Comparison of ENCODE assay signal across 1 cellular context in the genomic region with DNA sequence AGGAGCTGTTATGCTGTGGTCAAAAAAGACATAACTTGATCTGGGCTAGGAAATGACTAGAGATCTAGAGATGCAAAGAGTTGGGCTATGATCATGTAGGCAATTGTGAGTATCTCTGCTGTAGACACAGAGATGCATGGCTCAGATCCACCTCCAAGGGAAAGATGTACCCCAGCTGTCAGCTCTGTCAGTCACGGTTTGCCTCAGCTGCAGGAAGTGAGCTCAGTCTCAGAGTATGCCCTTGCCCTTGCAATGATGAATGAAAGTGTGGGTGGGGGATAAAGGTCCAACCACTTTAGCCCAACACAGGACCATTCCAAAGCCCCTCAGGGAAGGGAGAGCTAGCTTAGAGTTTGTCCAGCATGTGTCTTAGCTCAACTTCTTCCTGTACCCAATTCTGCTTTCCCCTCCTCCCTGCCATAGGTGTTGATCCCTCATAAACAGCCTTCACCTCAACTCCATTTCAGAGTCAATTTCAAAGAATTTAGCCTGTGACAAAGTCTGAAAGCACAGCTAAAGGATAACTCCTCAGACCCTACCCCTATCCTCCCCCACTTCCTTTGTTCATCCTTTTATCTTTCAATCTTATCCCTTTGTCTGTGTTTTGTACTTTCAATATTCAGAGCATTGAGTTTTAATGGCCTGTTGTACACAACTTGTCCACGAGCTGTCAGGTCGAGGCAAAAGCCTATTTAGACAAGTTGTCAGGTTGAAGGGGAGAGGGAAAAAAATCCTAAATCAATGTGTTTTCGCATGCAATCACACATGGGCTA.
TF ChIP-seq lines count a peak whose summit lies in the region.

No MANE protein-coding gene starts in this region.

TF ChIP-seq in GM23338, 12 proteins besides CTCF, POLR2A, EP300 and RAD21:
- TF ChIP-seq, protein P1, sequence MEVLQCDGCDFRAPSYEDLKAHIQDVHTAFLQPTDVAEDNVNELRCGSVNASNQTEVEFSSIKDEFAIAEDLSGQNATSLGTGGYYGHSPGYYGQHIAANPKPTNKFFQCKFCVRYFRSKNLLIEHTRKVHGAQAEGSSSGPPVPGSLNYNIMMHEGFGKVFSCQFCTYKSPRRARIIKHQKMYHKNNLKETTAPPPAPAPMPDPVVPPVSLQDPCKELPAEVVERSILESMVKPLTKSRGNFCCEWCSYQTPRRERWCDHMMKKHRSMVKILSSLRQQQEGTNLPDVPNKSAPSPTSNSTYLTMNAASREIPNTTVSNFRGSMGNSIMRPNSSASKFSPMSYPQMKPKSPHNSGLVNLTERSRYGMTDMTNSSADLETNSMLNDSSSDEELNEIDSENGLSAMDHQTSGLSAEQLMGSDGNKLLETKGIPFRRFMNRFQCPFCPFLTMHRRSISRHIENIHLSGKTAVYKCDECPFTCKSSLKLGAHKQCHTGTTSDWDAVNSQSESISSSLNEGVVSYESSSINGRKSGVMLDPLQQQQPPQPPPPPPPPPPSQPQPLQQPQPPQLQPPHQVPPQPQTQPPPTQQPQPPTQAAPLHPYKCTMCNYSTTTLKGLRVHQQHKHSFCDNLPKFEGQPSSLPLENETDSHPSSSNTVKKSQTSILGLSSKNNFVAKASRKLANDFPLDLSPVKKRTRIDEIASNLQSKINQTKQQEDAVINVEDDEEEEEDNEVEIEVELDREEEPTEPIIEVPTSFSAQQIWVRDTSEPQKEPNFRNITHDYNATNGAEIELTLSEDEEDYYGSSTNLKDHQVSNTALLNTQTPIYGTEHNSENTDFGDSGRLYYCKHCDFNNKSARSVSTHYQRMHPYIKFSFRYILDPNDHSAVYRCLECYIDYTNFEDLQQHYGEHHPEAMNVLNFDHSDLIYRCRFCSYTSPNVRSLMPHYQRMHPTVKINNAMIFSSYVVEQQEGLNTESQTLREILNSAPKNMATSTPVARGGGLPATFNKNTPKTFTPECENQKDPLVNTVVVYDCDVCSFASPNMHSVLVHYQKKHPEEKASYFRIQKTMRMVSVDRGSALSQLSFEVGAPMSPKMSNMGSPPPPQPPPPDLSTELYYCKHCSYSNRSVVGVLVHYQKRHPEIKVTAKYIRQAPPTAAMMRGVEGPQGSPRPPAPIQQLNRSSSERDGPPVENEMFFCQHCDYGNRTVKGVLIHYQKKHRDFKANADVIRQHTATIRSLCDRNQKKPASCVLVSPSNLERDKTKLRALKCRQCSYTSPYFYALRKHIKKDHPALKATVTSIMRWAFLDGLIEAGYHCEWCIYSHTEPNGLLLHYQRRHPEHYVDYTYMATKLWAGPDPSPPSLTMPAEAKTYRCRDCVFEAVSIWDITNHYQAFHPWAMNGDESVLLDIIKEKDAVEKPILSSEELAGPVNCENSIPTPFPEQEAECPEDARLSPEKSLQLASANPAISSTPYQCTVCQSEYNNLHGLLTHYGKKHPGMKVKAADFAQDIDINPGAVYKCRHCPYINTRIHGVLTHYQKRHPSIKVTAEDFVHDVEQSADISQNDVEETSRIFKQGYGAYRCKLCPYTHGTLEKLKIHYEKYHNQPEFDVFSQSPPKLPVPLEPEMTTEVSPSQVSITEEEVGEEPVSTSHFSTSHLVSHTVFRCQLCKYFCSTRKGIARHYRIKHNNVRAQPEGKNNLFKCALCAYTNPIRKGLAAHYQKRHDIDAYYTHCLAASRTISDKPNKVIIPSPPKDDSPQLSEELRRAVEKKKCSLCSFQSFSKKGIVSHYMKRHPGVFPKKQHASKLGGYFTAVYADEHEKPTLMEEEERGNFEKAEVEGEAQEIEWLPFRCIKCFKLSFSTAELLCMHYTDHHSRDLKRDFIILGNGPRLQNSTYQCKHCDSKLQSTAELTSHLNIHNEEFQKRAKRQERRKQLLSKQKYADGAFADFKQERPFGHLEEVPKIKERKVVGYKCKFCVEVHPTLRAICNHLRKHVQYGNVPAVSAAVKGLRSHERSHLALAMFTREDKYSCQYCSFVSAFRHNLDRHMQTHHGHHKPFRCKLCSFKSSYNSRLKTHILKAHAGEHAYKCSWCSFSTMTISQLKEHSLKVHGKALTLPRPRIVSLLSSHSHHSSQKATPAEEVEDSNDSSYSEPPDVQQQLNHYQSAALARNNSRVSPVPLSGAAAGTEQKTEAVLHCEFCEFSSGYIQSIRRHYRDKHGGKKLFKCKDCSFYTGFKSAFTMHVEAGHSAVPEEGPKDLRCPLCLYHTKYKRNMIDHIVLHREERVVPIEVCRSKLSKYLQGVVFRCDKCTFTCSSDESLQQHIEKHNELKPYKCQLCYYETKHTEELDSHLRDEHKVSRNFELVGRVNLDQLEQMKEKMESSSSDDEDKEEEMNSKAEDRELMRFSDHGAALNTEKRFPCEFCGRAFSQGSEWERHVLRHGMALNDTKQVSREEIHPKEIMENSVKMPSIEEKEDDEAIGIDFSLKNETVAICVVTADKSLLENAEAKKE (CRISPR knock-in tag; IDR thresholded peaks at IDR 0.05) = no peak
- TF ChIP-seq, protein P2, sequence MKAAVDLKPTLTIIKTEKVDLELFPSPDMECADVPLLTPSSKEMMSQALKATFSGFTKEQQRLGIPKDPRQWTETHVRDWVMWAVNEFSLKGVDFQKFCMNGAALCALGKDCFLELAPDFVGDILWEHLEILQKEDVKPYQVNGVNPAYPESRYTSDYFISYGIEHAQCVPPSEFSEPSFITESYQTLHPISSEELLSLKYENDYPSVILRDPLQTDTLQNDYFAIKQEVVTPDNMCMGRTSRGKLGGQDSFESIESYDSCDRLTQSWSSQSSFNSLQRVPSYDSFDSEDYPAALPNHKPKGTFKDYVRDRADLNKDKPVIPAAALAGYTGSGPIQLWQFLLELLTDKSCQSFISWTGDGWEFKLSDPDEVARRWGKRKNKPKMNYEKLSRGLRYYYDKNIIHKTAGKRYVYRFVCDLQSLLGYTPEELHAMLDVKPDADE (IDR thresholded peaks at IDR 0.05) = no peak
- TF ChIP-seq NANOG (IDR thresholded peaks at IDR 0.05; ENCODE audit: borderline replicate concordance) (no peak), JUNB (IDR thresholded peaks at IDR 0.05; ENCODE audit: unreplicated experiment) (no peak), ZNF114 (CRISPR knock-in tag; IDR thresholded peaks at IDR 0.05) (no peak), POLR2AphosphoS5 (IDR thresholded peaks at IDR 0.05; ENCODE audit: low read depth) (no peak), EZH2 (IDR thresholded peaks at IDR 0.05; ENCODE audit: low read depth, unreplicated experiment) (no peak), CREB1 (CRISPR knock-in tag; IDR thresholded peaks at IDR 0.05; ENCODE audit: low read depth) (no peak), STAT1 (IDR thresholded peaks at IDR 0.05; ENCODE audit: unreplicated experiment) (no peak), EZH2phosphoT487 (IDR thresholded peaks at IDR 0.05; ENCODE audit: unreplicated experiment) (no peak), ZNF331 (CRISPR knock-in tag; IDR thresholded peaks at IDR 0.05; ENCODE audit: low read depth) (no peak)
- TF ChIP-seq, protein P3, sequence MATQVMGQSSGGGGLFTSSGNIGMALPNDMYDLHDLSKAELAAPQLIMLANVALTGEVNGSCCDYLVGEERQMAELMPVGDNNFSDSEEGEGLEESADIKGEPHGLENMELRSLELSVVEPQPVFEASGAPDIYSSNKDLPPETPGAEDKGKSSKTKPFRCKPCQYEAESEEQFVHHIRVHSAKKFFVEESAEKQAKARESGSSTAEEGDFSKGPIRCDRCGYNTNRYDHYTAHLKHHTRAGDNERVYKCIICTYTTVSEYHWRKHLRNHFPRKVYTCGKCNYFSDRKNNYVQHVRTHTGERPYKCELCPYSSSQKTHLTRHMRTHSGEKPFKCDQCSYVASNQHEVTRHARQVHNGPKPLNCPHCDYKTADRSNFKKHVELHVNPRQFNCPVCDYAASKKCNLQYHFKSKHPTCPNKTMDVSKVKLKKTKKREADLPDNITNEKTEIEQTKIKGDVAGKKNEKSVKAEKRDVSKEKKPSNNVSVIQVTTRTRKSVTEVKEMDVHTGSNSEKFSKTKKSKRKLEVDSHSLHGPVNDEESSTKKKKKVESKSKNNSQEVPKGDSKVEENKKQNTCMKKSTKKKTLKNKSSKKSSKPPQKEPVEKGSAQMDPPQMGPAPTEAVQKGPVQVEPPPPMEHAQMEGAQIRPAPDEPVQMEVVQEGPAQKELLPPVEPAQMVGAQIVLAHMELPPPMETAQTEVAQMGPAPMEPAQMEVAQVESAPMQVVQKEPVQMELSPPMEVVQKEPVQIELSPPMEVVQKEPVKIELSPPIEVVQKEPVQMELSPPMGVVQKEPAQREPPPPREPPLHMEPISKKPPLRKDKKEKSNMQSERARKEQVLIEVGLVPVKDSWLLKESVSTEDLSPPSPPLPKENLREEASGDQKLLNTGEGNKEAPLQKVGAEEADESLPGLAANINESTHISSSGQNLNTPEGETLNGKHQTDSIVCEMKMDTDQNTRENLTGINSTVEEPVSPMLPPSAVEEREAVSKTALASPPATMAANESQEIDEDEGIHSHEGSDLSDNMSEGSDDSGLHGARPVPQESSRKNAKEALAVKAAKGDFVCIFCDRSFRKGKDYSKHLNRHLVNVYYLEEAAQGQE (IDR thresholded peaks at IDR 0.05; ENCODE audit: unreplicated experiment) = no peak
